ENCODE assay signal across 17 cellular contexts in the genomic region with DNA sequence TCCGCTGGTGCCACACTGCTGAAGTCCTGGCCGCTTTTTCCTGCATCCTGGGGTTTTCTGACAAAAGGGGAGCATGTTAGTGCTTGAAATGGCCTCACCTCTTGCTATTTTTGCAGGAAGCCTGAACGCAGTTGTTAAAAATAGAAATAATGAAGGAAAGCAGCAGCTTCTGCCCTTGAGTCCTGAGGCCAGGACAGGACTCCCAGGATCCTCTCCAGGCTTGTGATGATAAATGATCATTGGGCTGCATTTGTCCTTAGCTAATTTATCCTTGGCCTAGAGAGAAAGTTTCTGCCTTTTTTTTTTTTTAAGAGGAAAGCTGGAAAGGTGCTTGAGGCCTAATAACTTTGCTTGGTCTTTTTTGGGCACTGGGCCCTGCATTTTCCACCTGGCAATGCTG. TPM values are rescaled to one million over a fixed set of nuclear protein-coding genes. Genes with fewer than 3 reads are reported as not detected.
A peak's percentile ranks its signal among the peaks of the same experiment; 100 is the strongest.
DNase-seq lines count a peak whose midpoint lies in the region; ATAC-seq and TF ChIP-seq lines count a peak whose summit lies in the region.
"Had no signal": no experiment of that assay in that cellular context is flagged by ENCODE, and none has a peak within 500 bp of the region (broad histone marks: within the 10 kb centered on the region; RNA-seq: fewer than 3 reads in every experiment).

No MANE protein-coding gene starts in this region.

- H3K4me1 ChIP-seq in breast epithelium: no peaks in the 10 kb centered on the region
- peaks cover 17% of the 10 kb centered on the region for H3K4me1 ChIP-seq in muscle layer of colon (ENCODE audit: insufficient read depth, low read length)
- peaks cover 9 to 13% of the 10 kb centered on the region in 2 donors for H3K4me1 ChIP-seq in gastrocnemius medialis
- H3K4me1 ChIP-seq: Caco-2, HAP-1 had no signal

- POLR2A ChIA-PET in MCF 10A (lab: Yijun Ruan, JAX): no interaction called here

- ATAC-seq in gastrocnemius medialis (no peak), GM19397 (IDR thresholded peaks at IDR 0.05; ENCODE audit: unreplicated experiment) (no peak)
- ATAC-seq: GM23338 had no signal

- H3K9ac ChIP-seq in muscle layer of colon (ENCODE audit: low read length): no peak overlapping the region

- peaks cover 35% of the 10 kb centered on the region for H3K27me3 Mint-ChIP-seq in MCF 10A (ENCODE audit: insufficient read depth, unreplicated experiment)

- H3K9me3 ChIP-seq in breast epithelium: no peaks in the 10 kb centered on the region
- H3K9me3 ChIP-seq in muscle layer of colon (ENCODE audit: low read length): no peaks in the 10 kb centered on the region
- H3K9me3 ChIP-seq in gastrocnemius medialis: no peaks in the 10 kb centered on the region
- H3K9me3 ChIP-seq: Caco-2, HAP-1 had no signal

- H3K36me3 ChIP-seq in breast epithelium: no peaks in the 10 kb centered on the region
- no peaks in the 10 kb centered on the region for H3K36me3 ChIP-seq in H7 (replicated peaks; ENCODE audit: control insufficient read depth, insufficient read depth, low read length)
- H3K36me3 ChIP-seq in muscle layer of colon (ENCODE audit: insufficient read depth, low read length): no peaks in the 10 kb centered on the region
- H3K36me3 ChIP-seq in gastrocnemius medialis: no peaks in the 10 kb centered on the region
- H3K36me3 ChIP-seq: HAP-1 had no signal

- no TSS peak for BruUV-seq in MCF 10A (replicated peaks; lab: Mats Ljungman, UMichigan)

- H3K27ac Mint-ChIP-seq in MCF 10A (ENCODE audit: low read depth, unreplicated experiment): no peak overlapping the region
- H3K27ac Mint-ChIP-seq: CD14-positive monocyte; CD8-positive, alpha-beta memory T cell; GM23338 had no signal

- no peaks in the 10 kb centered on the region for H3K27me3 ChIP-seq in breast epithelium
- H3K27me3 ChIP-seq in H7 (ENCODE audit: control insufficient read depth, insufficient read depth, low read length): no peaks in the 10 kb centered on the region
- no peaks in the 10 kb centered on the region for H3K27me3 ChIP-seq in muscle layer of colon (ENCODE audit: control insufficient read depth in 1 of 2, insufficient read depth in 2 of 2, low read length in 2 of 2)
- no peaks in the 10 kb centered on the region for H3K27me3 ChIP-seq in gastrocnemius medialis

- H3K9me3 Mint-ChIP-seq in MCF 10A (ENCODE audit: unreplicated experiment): no peaks in the 10 kb centered on the region
- H3K9me3 Mint-ChIP-seq: CD8-positive, alpha-beta memory T cell; GM23338 had no signal

- in situ Hi-C loops in gastrocnemius medialis (cut with MboI; ENCODE audit: low sequenced_read_pairs in 4 of 4): no loop called here

- intact Hi-C loops in breast epithelium (cut with DNase I; ENCODE audit: low total_unique reads): no loop called here
- intact Hi-C loops in MCF 10A (cut with micrococcal nuclease): no loop called here
- intact Hi-C loops in gastrocnemius medialis (cut with DNase I; ENCODE audit: low total_unique reads): no loop called here
- intact Hi-C loops in posterior vena cava (cut with DNase I): no loop called here

- H3K4me1 Mint-ChIP-seq in MCF 10A (ENCODE audit: insufficient read depth, unreplicated experiment): no peaks in the 10 kb centered on the region
- H3K4me1 Mint-ChIP-seq: CD14-positive monocyte; CD8-positive, alpha-beta memory T cell had no signal

- no peak overlapping the region for H3K4me3 ChIP-seq in breast epithelium
- no peak overlapping the region for H3K4me3 ChIP-seq in H7 (ENCODE audit: insufficient read depth, low read depth, low read length)
- H3K4me3 ChIP-seq in muscle layer of colon (ENCODE audit: low read depth in 1 of 2, low read length in 2 of 2): no peak overlapping the region
- no peak overlapping the region for H3K4me3 ChIP-seq in gastrocnemius medialis
- H3K4me3 ChIP-seq: GM23338, HAP-1 had no signal

- TF ChIP-seq POLR2A in breast epithelium (IDR thresholded peaks at IDR 0.05) (no peak), gastrocnemius medialis (IDR thresholded peaks at IDR 0.05) (no peak)

- CTCF ChIA-PET in MCF 10A (lab: Yijun Ruan, JAX): no interaction called here

- no peak overlapping the region for H3K4me3 Mint-ChIP-seq in MCF 10A (ENCODE audit: unreplicated experiment)
- H3K4me3 Mint-ChIP-seq: CD14-positive monocyte; CD8-positive, alpha-beta memory T cell; GM23338 had no signal

- TF ChIP-seq CTCF in breast epithelium (IDR thresholded peaks at IDR 0.05) (no peak), MCF 10A (IDR thresholded peaks at IDR 0.05; ENCODE audit: unreplicated experiment) (no peak), gastrocnemius medialis (IDR thresholded peaks at IDR 0.05 in 4 of 5, conservative IDR thresholded peaks at IDR 0.05 in 1 of 5) (no peak), GM10266 (IDR thresholded peaks at IDR 0.05; ENCODE audit: control insufficient read depth, insufficient read depth, low read depth, missing control alignments) (no peak)

- H3K27ac ChIP-seq in breast epithelium: peak overlapping the region; percentile 2 to 58
- H3K27ac ChIP-seq in muscle layer of colon (ENCODE audit: low read depth, low read length): peak overlapping the region; percentile 67
- peak overlapping the region in 3 of 4 donors; percentile 14 to 46 (median 42) for H3K27ac ChIP-seq in gastrocnemius medialis
- H3K27ac ChIP-seq: 22Rv1 had no signal

- DNase-seq in breast epithelium (ENCODE audit: low spot score in 2 of 2) (no peak), MCF 10A (ENCODE audit: unreplicated experiment) (no peak), H7 (peak; percentile 28), gastrocnemius medialis (no peak), GM10266 (ENCODE audit: extremely low spot score) (no peak), posterior vena cava (ENCODE audit: low spot score) (no peak)
- DNase-seq: CD8-positive, alpha-beta memory T cell; GF-D8; IMR-90 had no signal

- H3K36me3 Mint-ChIP-seq in MCF 10A (ENCODE audit: insufficient read depth, unreplicated experiment): no peaks in the 10 kb centered on the region
- H3K36me3 Mint-ChIP-seq: CD14-positive monocyte; CD8-positive, alpha-beta memory T cell had no signal

RNA-seq across cellular contexts. Expression of a gene that starts 17.7 kb away (rescaled TPM):
- total RNA-seq in breast epithelium: 10 to 100 TPM; 30.7 to 73.7 (median 71.0) TPM
- total RNA-seq in MCF 10A (2022): 8.8 and 14.2 TPM in 2 replicates
- 63.2 and 71.5 TPM in 2 replicates for total RNA-seq in H7 (2014; rRNA removed; shearing (Covaris generic))
- total RNA-seq in gastrocnemius medialis: 10 to 100 TPM in 3 of 4 donors, 1 to 10 TPM in 1; 9.6 to 35.3 (median 18.6) TPM
- total RNA-seq in posterior vena cava: 10 to 100 TPM; 56.6 to 74.3 TPM
- total RNA-seq: HT-29 had no signal
